ENCODE assay signal across 20 cellular contexts in the genomic region with DNA sequence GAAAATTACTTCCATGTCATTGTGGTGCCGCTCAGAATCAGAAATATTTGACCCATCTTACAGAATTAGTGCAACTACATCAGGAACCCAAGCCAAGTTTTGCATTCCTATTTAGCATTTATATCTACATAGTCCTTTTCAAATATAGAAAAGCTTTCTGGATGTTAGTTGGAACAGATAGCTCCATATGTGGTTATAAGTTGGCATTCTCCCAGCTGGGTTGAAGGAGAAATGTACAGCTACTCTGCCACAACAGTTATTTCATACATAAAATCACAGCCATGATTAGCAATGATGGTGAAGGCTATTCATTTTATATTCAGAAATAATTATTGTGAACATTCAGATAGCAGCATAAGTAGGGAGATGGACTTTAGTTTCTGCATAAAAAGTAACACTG. TPM values are rescaled to one million over a fixed set of nuclear protein-coding genes. Genes with fewer than 3 reads are reported as not detected.
"Had no signal": no experiment of that assay in that cellular context is flagged by ENCODE, and none has a peak within 500 bp of the region (broad histone marks: within the 10 kb centered on the region; RNA-seq: fewer than 3 reads in every experiment).

No MANE protein-coding gene starts in this region.

- H3K4me3 ChIP-seq: ascending aorta, breast epithelium, gastroesophageal sphincter, heart left ventricle, prostate gland, right atrium auricular region, skin epidermis, suprapubic skin, transverse colon, uterus had no signal

- H3K27ac ChIP-seq: ascending aorta, breast epithelium, gastroesophageal sphincter, heart left ventricle, prostate gland, right atrium auricular region, skin epidermis, suprapubic skin, transverse colon, uterus had no signal

- H3K27ac Mint-ChIP-seq: activated naive CD4-positive, alpha-beta T cell treated with anti-CD3 and anti-CD28 coated beads for 36 hours; stimulated activated naive CD8-positive, alpha-beta T cell treated with anti-CD3 and anti-CD28 coated beads, Interleukin-15, Interleukin-2, amounts not matched to agents 100 ng/mL and 50 ng/mL, for 24 hours had no signal

- H3K27me3 ChIP-seq: ascending aorta, breast epithelium, heart left ventricle, right atrium auricular region, suprapubic skin, uterus had no signal

- H3K4me1 ChIP-seq: ascending aorta, breast epithelium, gastroesophageal sphincter, prostate gland, uterus had no signal

- H3K9me3 Mint-ChIP-seq: stimulated activated naive CD8-positive, alpha-beta T cell treated with anti-CD3 and anti-CD28 coated beads, Interleukin-15, Interleukin-2, amounts not matched to agents 100 ng/mL and 50 ng/mL, for 24 hours had no signal

- H3K36me3 ChIP-seq: ascending aorta, breast epithelium, gastroesophageal sphincter, heart left ventricle, prostate gland, right atrium auricular region, suprapubic skin, transverse colon, uterus had no signal

- H3K27me3 Mint-ChIP-seq: naive thymus-derived CD4-positive, alpha-beta T cell; stimulated activated naive CD8-positive, alpha-beta T cell treated with anti-CD3 and anti-CD28 coated beads, Interleukin-15, Interleukin-2, amounts not matched to agents 100 ng/mL and 50 ng/mL, for 24 hours had no signal

- ATAC-seq: activated T-cell treated with anti-CD3 and anti-CD28 coated beads, Interleukin-2, amount 50 U/mL, for 4 hours; gastroesophageal sphincter; heart left ventricle; left ventricle myocardium superior; naive thymus-derived CD4-positive, alpha-beta T cell had no signal

- H3K4me3 Mint-ChIP-seq: activated naive CD4-positive, alpha-beta T cell treated with anti-CD3 and anti-CD28 coated beads for 36 hours; activated T-cell treated with anti-CD3 and anti-CD28 coated beads, Interleukin-2, amount 50 U/mL, for 4 hours; naive thymus-derived CD4-positive, alpha-beta T cell; stimulated activated naive CD8-positive, alpha-beta T cell treated with anti-CD3 and anti-CD28 coated beads, Interleukin-15, Interleukin-2, amounts not matched to agents 100 ng/mL and 50 ng/mL, for 24 hours had no signal

- H3K9me3 ChIP-seq: prostate gland, suprapubic skin, uterus had no signal

- DNase-seq: activated CD4-positive, alpha-beta T cell treated with anti-CD3 and anti-CD28 coated beads, Interleukin-2, amount 50 U/mL, for 1 hour; activated CD8-positive, alpha-beta memory T cell treated with anti-CD3 and anti-CD28 coated beads, Interleukin-2, amount 50 U/mL, for 4 hours; activated naive CD4-positive, alpha-beta T cell treated with anti-CD3 and anti-CD28 coated beads for 36 hours; activated T-cell treated with anti-CD3 and anti-CD28 coated beads, Interleukin-2, amount 50 U/mL, for 4 hours; cortex of kidney; left ventricle myocardium superior; naive thymus-derived CD4-positive, alpha-beta T cell; T1000; transverse colon; uterus had no signal

RNA-seq across cellular contexts. Expression of a gene that starts 28.2 kb away (rescaled TPM):
- total RNA-seq: activated naive CD4-positive, alpha-beta T cell treated with anti-CD3 and anti-CD28 coated beads for 36 hours; naive thymus-derived CD4-positive, alpha-beta T cell; osteocyte had no signal
- polyA plus RNA-seq: naive thymus-derived CD4-positive, alpha-beta T cell had no signal

RNA-seq across cellular contexts. Expression of a gene that starts 45.9 kb away (rescaled TPM):
- total RNA-seq: activated naive CD4-positive, alpha-beta T cell treated with anti-CD3 and anti-CD28 coated beads for 36 hours; ascending aorta; naive thymus-derived CD4-positive, alpha-beta T cell; osteocyte had no signal
- polyA plus RNA-seq: naive thymus-derived CD4-positive, alpha-beta T cell had no signal
